30 cellular contexts compared by ENCODE assay signal in the genomic region with DNA sequence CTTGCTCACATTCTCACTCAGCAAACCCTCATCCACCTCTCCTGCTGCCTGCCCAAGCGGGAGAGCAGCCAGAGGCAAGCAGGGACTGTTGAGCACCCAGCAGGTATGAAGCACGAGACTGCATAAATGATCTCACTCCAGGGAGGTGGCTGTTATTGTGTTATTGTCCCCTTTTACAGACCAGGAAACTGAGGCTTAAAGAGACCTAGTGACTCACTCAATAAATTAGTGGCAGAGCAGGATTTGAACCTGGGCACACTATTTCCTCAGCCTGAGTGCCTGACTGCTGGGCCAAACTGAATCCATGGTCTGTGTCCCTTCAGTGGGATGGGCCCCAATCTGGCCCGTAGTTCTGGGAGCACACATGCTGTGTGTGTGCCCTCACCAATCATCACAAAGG.
"Had no signal": no experiment of that assay in that cellular context is flagged by ENCODE, and none has a peak within 500 bp of the region (broad histone marks: within the 10 kb centered on the region; RNA-seq: fewer than 3 reads in every experiment).

No MANE protein-coding gene starts in this region.

- ATAC-seq: left colon; left lung; lower lobe of right lung; naive thymus-derived CD8-positive, alpha-beta T cell; pancreas; right cardiac atrium; sciatic nerve; upper lobe of right lung had no signal

- FAIRE-seq: islet of Langerhans, kidney, pancreas, urothelium cell line had no signal

- H3K36me3 Mint-ChIP-seq: immature natural killer cell; naive thymus-derived CD8-positive, alpha-beta T cell had no signal

- H3K9me3 ChIP-seq: left lung, lower lobe of right lung, pancreas, prostate gland, suprapubic skin, thoracic aorta, tibial artery, upper lobe of right lung had no signal

- H3K4me3 Mint-ChIP-seq: immature natural killer cell; nephron; neural crest cell; stimulated activated naive CD8-positive, alpha-beta T cell treated with anti-CD3 and anti-CD28 coated beads, Interleukin-15, Interleukin-2, amounts not matched to agents 100 ng/mL and 50 ng/mL, for 24 hours had no signal

- H3K27ac ChIP-seq: left lung, lower lobe of right lung, pancreas, prostate gland, skin epidermis, suprapubic skin, thoracic aorta, tibial artery, upper lobe of right lung had no signal

- H3K27ac Mint-ChIP-seq: nephron; stimulated activated naive CD8-positive, alpha-beta T cell treated with anti-CD3 and anti-CD28 coated beads, Interleukin-15, Interleukin-2, amounts not matched to agents 100 ng/mL and 50 ng/mL, for 24 hours had no signal

- H3K36me3 ChIP-seq: left lung, lower lobe of right lung, pancreas, prostate gland, suprapubic skin, thoracic aorta, tibial artery, upper lobe of right lung had no signal

- H3K4me3 ChIP-seq: left lung, lower lobe of right lung, pancreas, prostate gland, skin epidermis, suprapubic skin, thoracic aorta, tibial artery, upper lobe of right lung had no signal

- H3K27me3 ChIP-seq: left lung, pancreas, suprapubic skin, tibial artery, upper lobe of right lung had no signal

- DNase-seq: hypothalamus; immature natural killer cell; kidney; left colon; left lung; lower lobe of right lung; mammary epithelial cell; mesenchymal stem cell; retina; right cardiac atrium; stimulated activated CD4-positive, alpha-beta T cell treated with anti-CD3 and anti-CD28 coated beads, Interleukin-12 subunit alpha, Interleukin-12 subunit beta, amount 100 ng/mL, for 4 hours; stimulated activated CD4-positive, alpha-beta T cell treated with anti-CD3 and anti-CD28 coated beads, Interleukin-15, amount 100 ng/mL, for 24 hours; stimulated activated CD4-positive, alpha-beta T cell treated with anti-CD3 and anti-CD28 coated beads, Interleukin-2, amount 100 ng/mL, for 24 hours; stimulated activated CD4-positive, alpha-beta T cell treated with anti-CD3 and anti-CD28 coated beads, Interleukin-4, amount 100 ng/mL, for 1 hour; stimulated activated naive CD4-positive, alpha-beta T cell; tibial artery; trophoblast cell; upper lobe of right lung had no signal

- H3K27me3 Mint-ChIP-seq: naive thymus-derived CD8-positive, alpha-beta T cell; stimulated activated naive CD8-positive, alpha-beta T cell treated with anti-CD3 and anti-CD28 coated beads, Interleukin-15, Interleukin-2, amounts not matched to agents 100 ng/mL and 50 ng/mL, for 24 hours had no signal
